In genomic region chr12:123601602-123602489, GRCh38 we compare ENCODE assay signal across 1 cellular context.
A peak's percentile ranks its signal among the peaks of the same experiment; 100 is the strongest.
TF ChIP-seq lines count a peak whose summit lies in the region.

A gene with protein sequence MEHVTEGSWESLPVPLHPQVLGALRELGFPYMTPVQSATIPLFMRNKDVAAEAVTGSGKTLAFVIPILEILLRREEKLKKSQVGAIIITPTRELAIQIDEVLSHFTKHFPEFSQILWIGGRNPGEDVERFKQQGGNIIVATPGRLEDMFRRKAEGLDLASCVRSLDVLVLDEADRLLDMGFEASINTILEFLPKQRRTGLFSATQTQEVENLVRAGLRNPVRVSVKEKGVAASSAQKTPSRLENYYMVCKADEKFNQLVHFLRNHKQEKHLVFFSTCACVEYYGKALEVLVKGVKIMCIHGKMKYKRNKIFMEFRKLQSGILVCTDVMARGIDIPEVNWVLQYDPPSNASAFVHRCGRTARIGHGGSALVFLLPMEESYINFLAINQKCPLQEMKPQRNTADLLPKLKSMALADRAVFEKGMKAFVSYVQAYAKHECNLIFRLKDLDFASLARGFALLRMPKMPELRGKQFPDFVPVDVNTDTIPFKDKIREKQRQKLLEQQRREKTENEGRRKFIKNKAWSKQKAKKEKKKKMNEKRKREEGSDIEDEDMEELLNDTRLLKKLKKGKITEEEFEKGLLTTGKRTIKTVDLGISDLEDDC (plus strand): TSS chr12:123602099. CDS start chr12:123602149, 50 bp downstream.

TF ChIP-seq in HepG2, 621 proteins besides CTCF, POLR2A, EP300 and RAD21 (continued from another document and continues in another):
- TF ChIP-seq CSRNP1 (CRISPR knock-in tag; IDR thresholded peaks at IDR 0.05) (peak; percentile 88), ONECUT2 (CRISPR knock-in tag; IDR thresholded peaks at IDR 0.05) (no peak), ZNF251 (CRISPR knock-in tag; IDR thresholded peaks at IDR 0.05) (0 out of 2 replicates have a peak, but pooled peaks have one; percentile 34), ZNF513 (CRISPR knock-in tag; conservative IDR thresholded peaks at IDR 0.05) (no peak), ZNF83 (CRISPR knock-in tag; IDR thresholded peaks at IDR 0.05; ENCODE audit: borderline replicate concordance) (peak; percentile 71; the same call in 1 of the 2 replicates), ETS1 (CRISPR knock-in tag; IDR thresholded peaks at IDR 0.05) (no peak), ZNF720 (CRISPR knock-in tag; IDR thresholded peaks at IDR 0.05) (no peak; the same call in 1 of the 2 replicates), SNAPC2 (CRISPR knock-in tag; IDR thresholded peaks at IDR 0.05) (peak; percentile 45; the same call in 1 of the 2 replicates), NR2F2 (IDR thresholded peaks at IDR 0.05; ENCODE audit: borderline replicate concordance, low read depth) (peak; percentile 24; the same call in 1 of the 2 replicates), IRX3 (CRISPR knock-in tag; IDR thresholded peaks at IDR 0.05; ENCODE audit: borderline replicate concordance, low read depth) (peak; percentile 68; the same call in 1 of the 2 replicates), SIX1 (CRISPR knock-in tag; IDR thresholded peaks at IDR 0.05; ENCODE audit: borderline replicate concordance) (no peak; the same call in 1 of the 2 replicates), TCF7 (IDR thresholded peaks at IDR 0.05; ENCODE audit: low read depth) (no peak), ZNF225 (CRISPR knock-in tag; IDR thresholded peaks at IDR 0.05) (peak; percentile 80; the same call in 1 of the 2 replicates), HIVEP1 (CRISPR knock-in tag; IDR thresholded peaks at IDR 0.05) (peak; percentile 89), MYNN (CRISPR knock-in tag; IDR thresholded peaks at IDR 0.05; ENCODE audit: low read depth) (no peak; the same call in 1 of the 2 replicates), ZFP1 (CRISPR knock-in tag; IDR thresholded peaks at IDR 0.05) (0 out of 2 replicates have a peak, but pooled peaks have one; percentile 37), ETV6 (CRISPR knock-in tag; conservative IDR thresholded peaks at IDR 0.05) (peak; percentile 96), RFX3 (CRISPR knock-in tag; IDR thresholded peaks at IDR 0.05) (no peak), ZNF101 (CRISPR knock-in tag; IDR thresholded peaks at IDR 0.05; ENCODE audit: borderline replicate concordance, low read depth) (peak; percentile 77; the same call in 1 of the 2 replicates), NFE2L1 (CRISPR knock-in tag; IDR thresholded peaks at IDR 0.05; ENCODE audit: borderline replicate concordance) (no peak), CAMTA2 (CRISPR knock-in tag; IDR thresholded peaks at IDR 0.05; ENCODE audit: borderline replicate concordance) (peak; percentile 97), SIN3A (IDR thresholded peaks at IDR 0.05; ENCODE audit: borderline replicate concordance, low read depth, low read length) (peak; percentile 89), HNRNPH1 (optimal IDR thresholded peaks at IDR 0.05; ENCODE audit: low read depth, low read length) (no peak), ZNF496 (CRISPR knock-in tag; IDR thresholded peaks at IDR 0.05; ENCODE audit: insufficient replicate concordance) (no peak), NFAT5 (CRISPR knock-in tag; IDR thresholded peaks at IDR 0.05) (peak; percentile 50; the same call in 1 of the 2 replicates), CBFB (CRISPR knock-in tag; IDR thresholded peaks at IDR 0.05) (peak; percentile 95), NBN (conservative IDR thresholded peaks at IDR 0.05) (no peak), MTA3 (CRISPR knock-in tag; IDR thresholded peaks at IDR 0.05) (no peak), KDM2A (CRISPR knock-in tag; IDR thresholded peaks at IDR 0.05; ENCODE audit: borderline replicate concordance, low read depth) (peak; percentile 99), RXRA (CRISPR knock-in tag; IDR thresholded peaks at IDR 0.05) (peak; percentile 92), MAFG (CRISPR knock-in tag; IDR thresholded peaks at IDR 0.05) (no peak), ZNF678 (CRISPR knock-in tag; IDR thresholded peaks at IDR 0.05) (peak; percentile 79; the same call in 1 of the 2 replicates), MTA1 (CRISPR knock-in tag; IDR thresholded peaks at IDR 0.05; ENCODE audit: borderline replicate concordance) (peak; percentile 97), KAT2B (IDR thresholded peaks at IDR 0.05; ENCODE audit: borderline replicate concordance, low read depth, low read length) (no peak)
- TF ChIP-seq, protein P1, sequence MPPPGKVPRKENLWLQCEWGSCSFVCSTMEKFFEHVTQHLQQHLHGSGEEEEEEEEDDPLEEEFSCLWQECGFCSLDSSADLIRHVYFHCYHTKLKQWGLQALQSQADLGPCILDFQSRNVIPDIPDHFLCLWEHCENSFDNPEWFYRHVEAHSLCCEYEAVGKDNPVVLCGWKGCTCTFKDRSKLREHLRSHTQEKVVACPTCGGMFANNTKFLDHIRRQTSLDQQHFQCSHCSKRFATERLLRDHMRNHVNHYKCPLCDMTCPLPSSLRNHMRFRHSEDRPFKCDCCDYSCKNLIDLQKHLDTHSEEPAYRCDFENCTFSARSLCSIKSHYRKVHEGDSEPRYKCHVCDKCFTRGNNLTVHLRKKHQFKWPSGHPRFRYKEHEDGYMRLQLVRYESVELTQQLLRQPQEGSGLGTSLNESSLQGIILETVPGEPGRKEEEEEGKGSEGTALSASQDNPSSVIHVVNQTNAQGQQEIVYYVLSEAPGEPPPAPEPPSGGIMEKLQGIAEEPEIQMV (CRISPR knock-in tag; IDR thresholded peaks at IDR 0.05; ENCODE audit: low read depth): peak; percentile 67; the same call in 1 of the 2 replicates
- TF ChIP-seq, protein P2, sequence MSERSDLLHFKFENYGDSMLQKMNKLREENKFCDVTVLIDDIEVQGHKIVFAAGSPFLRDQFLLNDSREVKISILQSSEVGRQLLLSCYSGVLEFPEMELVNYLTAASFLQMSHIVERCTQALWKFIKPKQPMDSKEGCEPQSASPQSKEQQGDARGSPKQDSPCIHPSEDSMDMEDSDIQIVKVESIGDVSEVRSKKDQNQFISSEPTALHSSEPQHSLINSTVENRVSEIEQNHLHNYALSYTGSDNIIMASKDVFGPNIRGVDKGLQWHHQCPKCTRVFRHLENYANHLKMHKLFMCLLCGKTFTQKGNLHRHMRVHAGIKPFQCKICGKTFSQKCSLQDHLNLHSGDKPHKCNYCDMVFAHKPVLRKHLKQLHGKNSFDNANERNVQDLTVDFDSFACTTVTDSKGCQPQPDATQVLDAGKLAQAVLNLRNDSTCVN (CRISPR knock-in tag; IDR thresholded peaks at IDR 0.05; ENCODE audit: borderline replicate concordance): peak; percentile 63
- TF ChIP-seq, protein P3, sequence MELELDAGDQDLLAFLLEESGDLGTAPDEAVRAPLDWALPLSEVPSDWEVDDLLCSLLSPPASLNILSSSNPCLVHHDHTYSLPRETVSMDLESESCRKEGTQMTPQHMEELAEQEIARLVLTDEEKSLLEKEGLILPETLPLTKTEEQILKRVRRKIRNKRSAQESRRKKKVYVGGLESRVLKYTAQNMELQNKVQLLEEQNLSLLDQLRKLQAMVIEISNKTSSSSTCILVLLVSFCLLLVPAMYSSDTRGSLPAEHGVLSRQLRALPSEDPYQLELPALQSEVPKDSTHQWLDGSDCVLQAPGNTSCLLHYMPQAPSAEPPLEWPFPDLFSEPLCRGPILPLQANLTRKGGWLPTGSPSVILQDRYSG (CRISPR knock-in tag; IDR thresholded peaks at IDR 0.05): 0 out of 2 replicates have a peak, but pooled peaks have one; percentile 48
- TF ChIP-seq, protein P4, sequence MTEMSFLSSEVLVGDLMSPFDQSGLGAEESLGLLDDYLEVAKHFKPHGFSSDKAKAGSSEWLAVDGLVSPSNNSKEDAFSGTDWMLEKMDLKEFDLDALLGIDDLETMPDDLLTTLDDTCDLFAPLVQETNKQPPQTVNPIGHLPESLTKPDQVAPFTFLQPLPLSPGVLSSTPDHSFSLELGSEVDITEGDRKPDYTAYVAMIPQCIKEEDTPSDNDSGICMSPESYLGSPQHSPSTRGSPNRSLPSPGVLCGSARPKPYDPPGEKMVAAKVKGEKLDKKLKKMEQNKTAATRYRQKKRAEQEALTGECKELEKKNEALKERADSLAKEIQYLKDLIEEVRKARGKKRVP (CRISPR knock-in tag; IDR thresholded peaks at IDR 0.05): peak in 1 of 2 experiments; percentile 79; a peak in 2 of 4 replicates
- TF ChIP-seq, protein P5, sequence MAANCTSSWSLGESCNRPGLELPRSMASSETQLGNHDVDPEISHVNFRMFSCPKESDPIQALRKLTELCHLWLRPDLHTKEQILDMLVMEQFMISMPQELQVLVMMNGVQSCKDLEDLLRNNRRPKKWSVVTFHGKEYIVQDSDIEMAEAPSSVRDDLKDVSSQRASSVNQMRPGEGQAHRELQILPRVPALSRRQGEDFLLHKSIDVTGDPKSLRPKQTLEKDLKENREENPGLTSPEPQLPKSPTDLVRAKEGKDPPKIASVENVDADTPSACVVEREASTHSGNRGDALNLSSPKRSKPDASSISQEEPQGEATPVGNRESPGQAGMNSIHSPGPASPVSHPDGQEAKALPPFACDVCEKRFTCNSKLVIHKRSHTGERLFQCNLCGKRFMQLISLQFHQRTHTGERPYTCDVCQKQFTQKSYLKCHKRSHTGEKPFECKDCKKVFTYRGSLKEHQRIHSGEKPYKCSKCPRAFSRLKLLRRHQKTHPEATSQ (CRISPR knock-in tag; IDR thresholded peaks at IDR 0.05; ENCODE audit: borderline replicate concordance): 0 out of 2 replicates have a peak, but pooled peaks have one; percentile 41
- TF ChIP-seq, protein P6, sequence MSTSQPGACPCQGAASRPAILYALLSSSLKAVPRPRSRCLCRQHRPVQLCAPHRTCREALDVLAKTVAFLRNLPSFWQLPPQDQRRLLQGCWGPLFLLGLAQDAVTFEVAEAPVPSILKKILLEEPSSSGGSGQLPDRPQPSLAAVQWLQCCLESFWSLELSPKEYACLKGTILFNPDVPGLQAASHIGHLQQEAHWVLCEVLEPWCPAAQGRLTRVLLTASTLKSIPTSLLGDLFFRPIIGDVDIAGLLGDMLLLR (CRISPR knock-in tag; IDR thresholded peaks at IDR 0.05): peak; percentile 89
